ENCODE assay signal across 1 cellular context in genomic region chr5:6950250-6950649, GRCh38.
TF ChIP-seq lines count a peak whose summit lies in the region.

No MANE protein-coding gene starts in this region.

TF ChIP-seq in GM12878, 131 proteins besides CTCF, POLR2A, EP300 and RAD21 (continued from another document):
- TF ChIP-seq ESRRA (IDR thresholded peaks at IDR 0.05; ENCODE audit: low read length) (no peak), MTA3 (IDR thresholded peaks at IDR 0.05; ENCODE audit: borderline replicate concordance, low read length) (no peak), ZSCAN29 (IDR thresholded peaks at IDR 0.05) (no peak), CBFB (IDR thresholded peaks at IDR 0.05; ENCODE audit: low read depth) (no peak), NR2C2 (IDR thresholded peaks at IDR 0.05; ENCODE audit: borderline replicate concordance, control insufficient read depth, insufficient read length, low read depth) (no peak)
